ENCODE assay signal across 1 cellular context in the genomic region with DNA sequence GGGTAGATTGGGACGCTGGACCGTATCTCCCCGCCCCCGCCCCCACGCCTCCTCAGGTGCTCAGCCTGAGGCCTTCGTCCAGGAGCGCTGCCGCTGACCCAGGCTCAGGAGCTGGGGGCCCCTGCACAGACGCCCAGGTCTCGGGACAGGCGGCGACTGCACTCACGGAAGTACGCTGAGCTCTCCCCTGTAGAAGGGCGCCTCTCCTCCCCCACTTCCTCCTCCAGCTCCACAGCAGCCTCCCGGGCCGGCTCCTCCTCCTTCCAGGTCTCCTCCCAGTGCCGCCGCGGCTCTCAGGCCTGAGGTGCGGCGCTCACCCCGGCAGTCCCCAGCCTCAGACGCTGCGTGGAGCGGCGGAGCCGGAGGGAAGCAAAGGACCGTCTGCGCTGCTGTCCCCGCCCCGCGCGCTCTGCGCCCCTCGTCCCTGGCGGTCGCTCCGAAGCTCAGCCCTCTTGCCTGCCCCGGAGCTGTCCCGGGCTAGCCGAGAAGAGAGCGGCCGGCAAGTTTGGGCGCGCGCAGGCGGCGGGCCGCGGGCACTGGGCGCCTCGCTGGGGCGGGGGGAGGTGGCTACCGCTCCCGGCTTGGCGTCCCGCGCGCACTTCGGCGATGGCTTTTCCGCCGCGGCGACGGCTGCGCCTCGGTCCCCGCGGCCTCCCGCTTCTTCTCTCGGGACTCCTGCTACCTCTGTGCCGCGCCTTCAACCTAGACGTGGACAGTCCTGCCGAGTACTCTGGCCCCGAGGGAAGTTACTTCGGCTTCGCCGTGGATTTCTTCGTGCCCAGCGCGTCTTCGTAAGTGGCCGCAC.
TF ChIP-seq lines count a peak whose summit lies in the region.

A gene (plus strand): TSS at position 324 of the 805 bp plus-strand sequence. CDS start 283 bp downstream, at position 607.

TF ChIP-seq in HepG2, 621 proteins besides CTCF, POLR2A, EP300 and RAD21 (continued from another document and continues in another):
- TF ChIP-seq, protein P1, sequence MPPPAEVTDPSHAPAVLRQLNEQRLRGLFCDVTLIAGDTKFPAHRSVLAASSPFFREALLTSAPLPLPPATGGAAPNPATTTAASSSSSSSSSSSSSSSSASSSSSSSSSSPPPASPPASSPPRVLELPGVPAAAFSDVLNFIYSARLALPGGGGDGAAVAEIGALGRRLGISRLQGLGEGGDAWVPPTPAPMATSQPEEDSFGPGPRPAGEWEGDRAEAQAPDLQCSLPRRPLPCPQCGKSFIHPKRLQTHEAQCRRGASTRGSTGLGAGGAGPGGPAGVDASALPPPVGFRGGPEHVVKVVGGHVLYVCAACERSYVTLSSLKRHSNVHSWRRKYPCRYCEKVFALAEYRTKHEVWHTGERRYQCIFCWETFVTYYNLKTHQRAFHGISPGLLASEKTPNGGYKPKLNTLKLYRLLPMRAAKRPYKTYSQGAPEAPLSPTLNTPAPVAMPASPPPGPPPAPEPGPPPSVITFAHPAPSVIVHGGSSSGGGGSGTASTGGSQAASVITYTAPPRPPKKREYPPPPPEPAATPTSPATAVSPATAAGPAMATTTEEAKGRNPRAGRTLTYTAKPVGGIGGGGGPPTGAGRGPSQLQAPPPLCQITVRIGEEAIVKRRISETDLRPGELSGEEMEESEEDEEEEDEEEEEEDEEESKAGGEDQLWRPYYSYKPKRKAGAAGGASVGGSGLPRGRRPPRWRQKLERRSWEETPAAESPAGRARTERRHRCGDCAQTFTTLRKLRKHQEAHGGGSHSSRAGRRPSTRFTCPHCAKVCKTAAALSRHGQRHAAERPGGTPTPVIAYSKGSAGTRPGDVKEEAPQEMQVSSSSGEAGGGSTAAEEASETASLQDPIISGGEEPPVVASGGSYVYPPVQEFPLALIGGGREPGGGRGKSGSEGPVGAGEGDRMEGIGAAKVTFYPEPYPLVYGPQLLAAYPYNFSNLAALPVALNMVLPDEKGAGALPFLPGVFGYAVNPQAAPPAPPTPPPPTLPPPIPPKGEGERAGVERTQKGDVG (CRISPR knock-in tag; IDR thresholded peaks at IDR 0.05; ENCODE audit: borderline replicate concordance) = no peak; the same call in 1 of the 2 replicates
- TF ChIP-seq HOXD1 (CRISPR knock-in tag; IDR thresholded peaks at IDR 0.05) (0 out of 2 replicates have a peak, but pooled peaks have one; percentile 43), TBX2 (CRISPR knock-in tag; IDR thresholded peaks at IDR 0.05; ENCODE audit: borderline replicate concordance) (peak; percentile 93), ZNF614 (CRISPR knock-in tag; IDR thresholded peaks at IDR 0.05; ENCODE audit: borderline replicate concordance) (no peak), ZNF772 (CRISPR knock-in tag; IDR thresholded peaks at IDR 0.05) (peak; percentile 93), RAD51 (IDR thresholded peaks at IDR 0.05; ENCODE audit: borderline replicate concordance) (no peak), ZNF672 (CRISPR knock-in tag; IDR thresholded peaks at IDR 0.05) (peak; percentile 100), ZNF501 (CRISPR knock-in tag; IDR thresholded peaks at IDR 0.05) (peak; percentile 84), ZNF207 (IDR thresholded peaks at IDR 0.05; ENCODE audit: borderline replicate concordance) (no peak), ZNF326 (CRISPR knock-in tag; IDR thresholded peaks at IDR 0.05; ENCODE audit: borderline replicate concordance) (no peak), HNRNPUL1 (IDR thresholded peaks at IDR 0.05; ENCODE audit: low read depth, low read length) (peak; percentile 67), RBFOX2 (IDR thresholded peaks at IDR 0.05; ENCODE audit: low read depth, low read length) (peak; percentile 99), ZMYM4 (CRISPR knock-in tag; IDR thresholded peaks at IDR 0.05) (peak; percentile 98), SYNCRIP (IDR thresholded peaks at IDR 0.05; ENCODE audit: insufficient read depth, low read depth, low read length) (no peak), TAF1 (CRISPR knock-in tag; IDR thresholded peaks at IDR 0.05) (peak; percentile 98), ZFP37 (CRISPR knock-in tag; IDR thresholded peaks at IDR 0.05; ENCODE audit: borderline replicate concordance) (peak; percentile 62; the same call in 1 of the 2 replicates), ZNF441 (CRISPR knock-in tag; IDR thresholded peaks at IDR 0.05; ENCODE audit: borderline replicate concordance) (peak; percentile 92)
- TF ChIP-seq, protein P2, sequence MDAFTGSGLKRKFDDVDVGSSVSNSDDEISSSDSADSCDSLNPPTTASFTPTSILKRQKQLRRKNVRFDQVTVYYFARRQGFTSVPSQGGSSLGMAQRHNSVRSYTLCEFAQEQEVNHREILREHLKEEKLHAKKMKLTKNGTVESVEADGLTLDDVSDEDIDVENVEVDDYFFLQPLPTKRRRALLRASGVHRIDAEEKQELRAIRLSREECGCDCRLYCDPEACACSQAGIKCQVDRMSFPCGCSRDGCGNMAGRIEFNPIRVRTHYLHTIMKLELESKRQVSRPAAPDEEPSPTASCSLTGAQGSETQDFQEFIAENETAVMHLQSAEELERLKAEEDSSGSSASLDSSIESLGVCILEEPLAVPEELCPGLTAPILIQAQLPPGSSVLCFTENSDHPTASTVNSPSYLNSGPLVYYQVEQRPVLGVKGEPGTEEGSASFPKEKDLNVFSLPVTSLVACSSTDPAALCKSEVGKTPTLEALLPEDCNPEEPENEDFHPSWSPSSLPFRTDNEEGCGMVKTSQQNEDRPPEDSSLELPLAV (CRISPR knock-in tag; conservative IDR thresholded peaks at IDR 0.05; ENCODE audit: low read depth) = no peak
- TF ChIP-seq, protein P3, sequence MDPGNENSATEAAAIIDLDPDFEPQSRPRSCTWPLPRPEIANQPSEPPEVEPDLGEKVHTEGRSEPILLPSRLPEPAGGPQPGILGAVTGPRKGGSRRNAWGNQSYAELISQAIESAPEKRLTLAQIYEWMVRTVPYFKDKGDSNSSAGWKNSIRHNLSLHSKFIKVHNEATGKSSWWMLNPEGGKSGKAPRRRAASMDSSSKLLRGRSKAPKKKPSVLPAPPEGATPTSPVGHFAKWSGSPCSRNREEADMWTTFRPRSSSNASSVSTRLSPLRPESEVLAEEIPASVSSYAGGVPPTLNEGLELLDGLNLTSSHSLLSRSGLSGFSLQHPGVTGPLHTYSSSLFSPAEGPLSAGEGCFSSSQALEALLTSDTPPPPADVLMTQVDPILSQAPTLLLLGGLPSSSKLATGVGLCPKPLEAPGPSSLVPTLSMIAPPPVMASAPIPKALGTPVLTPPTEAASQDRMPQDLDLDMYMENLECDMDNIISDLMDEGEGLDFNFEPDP (CRISPR knock-in tag; conservative IDR thresholded peaks at IDR 0.05) = 0 out of 2 replicates have a peak, but pooled peaks have one; percentile 66
- TF ChIP-seq, protein P4, sequence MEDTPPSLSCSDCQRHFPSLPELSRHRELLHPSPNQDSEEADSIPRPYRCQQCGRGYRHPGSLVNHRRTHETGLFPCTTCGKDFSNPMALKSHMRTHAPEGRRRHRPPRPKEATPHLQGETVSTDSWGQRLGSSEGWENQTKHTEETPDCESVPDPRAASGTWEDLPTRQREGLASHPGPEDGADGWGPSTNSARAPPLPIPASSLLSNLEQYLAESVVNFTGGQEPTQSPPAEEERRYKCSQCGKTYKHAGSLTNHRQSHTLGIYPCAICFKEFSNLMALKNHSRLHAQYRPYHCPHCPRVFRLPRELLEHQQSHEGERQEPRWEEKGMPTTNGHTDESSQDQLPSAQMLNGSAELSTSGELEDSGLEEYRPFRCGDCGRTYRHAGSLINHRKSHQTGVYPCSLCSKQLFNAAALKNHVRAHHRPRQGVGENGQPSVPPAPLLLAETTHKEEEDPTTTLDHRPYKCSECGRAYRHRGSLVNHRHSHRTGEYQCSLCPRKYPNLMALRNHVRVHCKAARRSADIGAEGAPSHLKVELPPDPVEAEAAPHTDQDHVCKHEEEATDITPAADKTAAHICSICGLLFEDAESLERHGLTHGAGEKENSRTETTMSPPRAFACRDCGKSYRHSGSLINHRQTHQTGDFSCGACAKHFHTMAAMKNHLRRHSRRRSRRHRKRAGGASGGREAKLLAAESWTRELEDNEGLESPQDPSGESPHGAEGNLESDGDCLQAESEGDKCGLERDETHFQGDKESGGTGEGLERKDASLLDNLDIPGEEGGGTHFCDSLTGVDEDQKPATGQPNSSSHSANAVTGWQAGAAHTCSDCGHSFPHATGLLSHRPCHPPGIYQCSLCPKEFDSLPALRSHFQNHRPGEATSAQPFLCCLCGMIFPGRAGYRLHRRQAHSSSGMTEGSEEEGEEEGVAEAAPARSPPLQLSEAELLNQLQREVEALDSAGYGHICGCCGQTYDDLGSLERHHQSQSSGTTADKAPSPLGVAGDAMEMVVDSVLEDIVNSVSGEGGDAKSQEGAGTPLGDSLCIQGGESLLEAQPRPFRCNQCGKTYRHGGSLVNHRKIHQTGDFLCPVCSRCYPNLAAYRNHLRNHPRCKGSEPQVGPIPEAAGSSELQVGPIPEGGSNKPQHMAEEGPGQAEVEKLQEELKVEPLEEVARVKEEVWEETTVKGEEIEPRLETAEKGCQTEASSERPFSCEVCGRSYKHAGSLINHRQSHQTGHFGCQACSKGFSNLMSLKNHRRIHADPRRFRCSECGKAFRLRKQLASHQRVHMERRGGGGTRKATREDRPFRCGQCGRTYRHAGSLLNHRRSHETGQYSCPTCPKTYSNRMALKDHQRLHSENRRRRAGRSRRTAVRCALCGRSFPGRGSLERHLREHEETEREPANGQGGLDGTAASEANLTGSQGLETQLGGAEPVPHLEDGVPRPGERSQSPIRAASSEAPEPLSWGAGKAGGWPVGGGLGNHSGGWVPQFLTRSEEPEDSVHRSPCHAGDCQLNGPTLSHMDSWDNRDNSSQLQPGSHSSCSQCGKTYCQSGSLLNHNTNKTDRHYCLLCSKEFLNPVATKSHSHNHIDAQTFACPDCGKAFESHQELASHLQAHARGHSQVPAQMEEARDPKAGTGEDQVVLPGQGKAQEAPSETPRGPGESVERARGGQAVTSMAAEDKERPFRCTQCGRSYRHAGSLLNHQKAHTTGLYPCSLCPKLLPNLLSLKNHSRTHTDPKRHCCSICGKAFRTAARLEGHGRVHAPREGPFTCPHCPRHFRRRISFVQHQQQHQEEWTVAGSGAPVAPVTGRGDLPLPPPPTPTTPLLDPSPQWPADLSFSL (CRISPR knock-in tag; IDR thresholded peaks at IDR 0.05) = peak; percentile 63; the same call in 1 of the 2 replicates
- TF ChIP-seq, protein P5, sequence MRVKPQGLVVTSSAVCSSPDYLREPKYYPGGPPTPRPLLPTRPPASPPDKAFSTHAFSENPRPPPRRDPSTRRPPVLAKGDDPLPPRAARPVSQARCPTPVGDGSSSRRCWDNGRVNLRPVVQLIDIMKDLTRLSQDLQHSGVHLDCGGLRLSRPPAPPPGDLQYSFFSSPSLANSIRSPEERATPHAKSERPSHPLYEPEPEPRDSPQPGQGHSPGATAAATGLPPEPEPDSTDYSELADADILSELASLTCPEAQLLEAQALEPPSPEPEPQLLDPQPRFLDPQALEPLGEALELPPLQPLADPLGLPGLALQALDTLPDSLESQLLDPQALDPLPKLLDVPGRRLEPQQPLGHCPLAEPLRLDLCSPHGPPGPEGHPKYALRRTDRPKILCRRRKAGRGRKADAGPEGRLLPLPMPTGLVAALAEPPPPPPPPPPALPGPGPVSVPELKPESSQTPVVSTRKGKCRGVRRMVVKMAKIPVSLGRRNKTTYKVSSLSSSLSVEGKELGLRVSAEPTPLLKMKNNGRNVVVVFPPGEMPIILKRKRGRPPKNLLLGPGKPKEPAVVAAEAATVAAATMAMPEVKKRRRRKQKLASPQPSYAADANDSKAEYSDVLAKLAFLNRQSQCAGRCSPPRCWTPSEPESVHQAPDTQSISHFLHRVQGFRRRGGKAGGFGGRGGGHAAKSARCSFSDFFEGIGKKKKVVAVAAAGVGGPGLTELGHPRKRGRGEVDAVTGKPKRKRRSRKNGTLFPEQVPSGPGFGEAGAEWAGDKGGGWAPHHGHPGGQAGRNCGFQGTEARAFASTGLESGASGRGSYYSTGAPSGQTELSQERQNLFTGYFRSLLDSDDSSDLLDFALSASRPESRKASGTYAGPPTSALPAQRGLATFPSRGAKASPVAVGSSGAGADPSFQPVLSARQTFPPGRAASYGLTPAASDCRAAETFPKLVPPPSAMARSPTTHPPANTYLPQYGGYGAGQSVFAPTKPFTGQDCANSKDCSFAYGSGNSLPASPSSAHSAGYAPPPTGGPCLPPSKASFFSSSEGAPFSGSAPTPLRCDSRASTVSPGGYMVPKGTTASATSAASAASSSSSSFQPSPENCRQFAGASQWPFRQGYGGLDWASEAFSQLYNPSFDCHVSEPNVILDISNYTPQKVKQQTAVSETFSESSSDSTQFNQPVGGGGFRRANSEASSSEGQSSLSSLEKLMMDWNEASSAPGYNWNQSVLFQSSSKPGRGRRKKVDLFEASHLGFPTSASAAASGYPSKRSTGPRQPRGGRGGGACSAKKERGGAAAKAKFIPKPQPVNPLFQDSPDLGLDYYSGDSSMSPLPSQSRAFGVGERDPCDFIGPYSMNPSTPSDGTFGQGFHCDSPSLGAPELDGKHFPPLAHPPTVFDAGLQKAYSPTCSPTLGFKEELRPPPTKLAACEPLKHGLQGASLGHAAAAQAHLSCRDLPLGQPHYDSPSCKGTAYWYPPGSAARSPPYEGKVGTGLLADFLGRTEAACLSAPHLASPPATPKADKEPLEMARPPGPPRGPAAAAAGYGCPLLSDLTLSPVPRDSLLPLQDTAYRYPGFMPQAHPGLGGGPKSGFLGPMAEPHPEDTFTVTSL (CRISPR knock-in tag; IDR thresholded peaks at IDR 0.05; ENCODE audit: borderline replicate concordance) = peak; percentile 65; the same call in 1 of the 2 replicates
- TF ChIP-seq, protein P6, sequence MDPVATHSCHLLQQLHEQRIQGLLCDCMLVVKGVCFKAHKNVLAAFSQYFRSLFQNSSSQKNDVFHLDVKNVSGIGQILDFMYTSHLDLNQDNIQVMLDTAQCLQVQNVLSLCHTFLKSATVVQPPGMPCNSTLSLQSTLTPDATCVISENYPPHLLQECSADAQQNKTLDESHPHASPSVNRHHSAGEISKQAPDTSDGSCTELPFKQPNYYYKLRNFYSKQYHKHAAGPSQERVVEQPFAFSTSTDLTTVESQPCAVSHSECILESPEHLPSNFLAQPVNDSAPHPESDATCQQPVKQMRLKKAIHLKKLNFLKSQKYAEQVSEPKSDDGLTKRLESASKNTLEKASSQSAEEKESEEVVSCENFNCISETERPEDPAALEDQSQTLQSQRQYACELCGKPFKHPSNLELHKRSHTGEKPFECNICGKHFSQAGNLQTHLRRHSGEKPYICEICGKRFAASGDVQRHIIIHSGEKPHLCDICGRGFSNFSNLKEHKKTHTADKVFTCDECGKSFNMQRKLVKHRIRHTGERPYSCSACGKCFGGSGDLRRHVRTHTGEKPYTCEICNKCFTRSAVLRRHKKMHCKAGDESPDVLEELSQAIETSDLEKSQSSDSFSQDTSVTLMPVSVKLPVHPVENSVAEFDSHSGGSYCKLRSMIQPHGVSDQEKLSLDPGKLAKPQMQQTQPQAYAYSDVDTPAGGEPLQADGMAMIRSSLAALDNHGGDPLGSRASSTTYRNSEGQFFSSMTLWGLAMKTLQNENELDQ (CRISPR knock-in tag; IDR thresholded peaks at IDR 0.05; ENCODE audit: borderline replicate concordance) = no peak
